9 cellular contexts compared by ENCODE assay signal in the genomic region with DNA sequence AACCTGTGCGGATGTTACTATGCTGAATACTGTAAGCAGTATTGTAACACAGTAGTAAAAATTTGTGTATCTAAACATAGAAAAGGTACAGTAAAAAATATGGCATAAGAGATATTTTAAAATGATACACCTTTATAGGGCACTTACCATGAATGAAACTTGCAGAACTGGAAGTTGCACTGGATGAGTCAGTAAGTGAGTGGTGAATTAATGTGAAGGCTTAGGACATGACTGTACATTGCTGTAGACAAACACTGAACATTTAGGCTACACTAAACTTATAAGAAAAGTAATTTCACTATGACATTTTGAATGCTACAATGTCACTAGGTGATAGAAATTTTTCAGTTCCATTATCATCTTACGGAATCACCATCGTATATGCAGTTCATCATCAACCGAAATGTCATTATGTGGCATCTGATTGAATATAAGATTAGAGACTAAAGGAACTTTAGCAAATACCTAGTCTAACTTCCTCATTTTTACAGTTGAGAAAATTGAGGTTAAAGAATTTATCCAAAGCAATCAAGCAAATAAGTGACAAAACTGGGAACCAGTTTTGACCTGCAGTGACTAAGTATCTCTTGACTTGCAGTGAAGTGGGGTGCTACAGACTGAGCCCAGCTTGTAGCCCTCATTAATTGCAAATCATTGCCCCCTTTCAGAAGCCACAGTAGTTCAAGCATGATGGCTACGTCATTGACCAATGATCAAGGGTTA. TPM values are rescaled to one million over a fixed set of nuclear protein-coding genes. Genes with fewer than 3 reads are reported as not detected.
DNase-seq lines count a peak whose midpoint lies in the region; ATAC-seq, FAIRE-seq and TF ChIP-seq lines count a peak whose summit lies in the region.
"Had no signal": no experiment of that assay in that cellular context is flagged by ENCODE, and none has a peak within 500 bp of the region (broad histone marks: within the 10 kb centered on the region; RNA-seq: fewer than 3 reads in every experiment).

No MANE protein-coding gene starts in this region.

- dilution Hi-C loops in endothelial cell of umbilical vein (cut with MboI; ENCODE audit: extremely low pct_ligation_motif_present, low sequenced_read_pairs): no loop called here

- no peaks in the 10 kb centered on the region for H3K79me2 ChIP-seq in endothelial cell of umbilical vein (ENCODE audit: control insufficient read depth, insufficient read depth, low read length)

- H3K36me3 Mint-ChIP-seq in MCF 10A (ENCODE audit: insufficient read depth, unreplicated experiment): no peaks in the 10 kb centered on the region
- no peaks in the 10 kb centered on the region for H3K36me3 Mint-ChIP-seq in activated CD4-positive, alpha-beta T cell treated with anti-CD3 and anti-CD28 coated beads, Interleukin-2, amount 10 ng/mL, durations not matched to agents 24 days and 14 days (ENCODE audit: low read depth)

- CTCF ChIA-PET in MCF 10A (lab: Yijun Ruan, JAX): interaction anchor here (0.6 kb wide), 1 partner anchor 996 kb away, joined by 3 read pairs; no protein-coding TSS in a partner anchor
- CTCF ChIA-PET in endothelial cell of umbilical vein (lab: Charles Lee): no interaction called here

- H3K4me3 ChIP-seq in breast epithelium (no peak overlapping the region), endothelial cell of umbilical vein (replicated peaks in 1 of 3; ENCODE audit: insufficient read depth in 1 of 3, low read depth in 1 of 3, low read length in 3 of 3) (no peak overlapping the region), transverse colon (no peak overlapping the region)

- H3K36me3 ChIP-seq in breast epithelium (no peaks in the 10 kb centered on the region), endothelial cell of umbilical vein (ENCODE audit: control insufficient read depth in 2 of 2, extremely low read depth in 1 of 2, insufficient read depth in 2 of 2, low read length in 2 of 2) (no peaks in the 10 kb centered on the region), transverse colon (no peaks in the 10 kb centered on the region)

- no TSS peak for BruUV-seq in MCF 10A (replicated peaks; lab: Mats Ljungman, UMichigan)
- BruUV-seq in endothelial cell of umbilical vein (replicated peaks; lab: Mats Ljungman, UMichigan): no TSS peak

- intact Hi-C loops in MCF 10A (cut with micrococcal nuclease): no loop called here
- intact Hi-C loops in breast epithelium (cut with DNase I; ENCODE audit: low total_unique reads): no loop called here
- intact Hi-C loops in endothelial cell of umbilical vein (cut with micrococcal nuclease): no loop called here
- intact Hi-C loops in transverse colon (cut with DNase I; ENCODE audit: low total_unique reads): no loop called here
- intact Hi-C loops in activated CD4-positive, alpha-beta T cell treated with anti-CD3 and anti-CD28 coated beads, Interleukin-2, amount 10 ng/mL, durations not matched to agents 24 days and 14 days (cut with micrococcal nuclease): no loop called here

- DNase-seq in MCF 10A (ENCODE audit: unreplicated experiment) (peak; percentile 13), breast epithelium (ENCODE audit: low spot score in 2 of 2) (no peak), LHCN-M2 (ENCODE audit: low read depth) (peak; percentile 62), endothelial cell of umbilical vein (ENCODE audit: low read depth, low spot score) (no peak), transverse colon (peak; percentile 12), NCI-H446 treated with DMSO at 0.1 percent for 48 hours (lab: John Stamatoyannopoulos, UW) (no peak)
- no peak for DNase-seq in activated CD4-positive, alpha-beta T cell treated with anti-CD3 and anti-CD28 coated beads, Interleukin-2, amount 10 ng/mL, durations not matched to agents 24 days and 14 days

- H2AFZ ChIP-seq in endothelial cell of umbilical vein (ENCODE audit: low read depth, low read length): no peak overlapping the region

- H3K4me2 ChIP-seq in endothelial cell of umbilical vein (ENCODE audit: insufficient read depth, low read length): peak overlapping the region; percentile 14

- no peaks in the 10 kb centered on the region for H3K27me3 ChIP-seq in breast epithelium
- no peaks in the 10 kb centered on the region for H3K27me3 ChIP-seq in endothelial cell of umbilical vein (ENCODE audit: control insufficient read depth in 2 of 2, insufficient read depth in 2 of 2, low read length in 2 of 2)
- H3K27me3 ChIP-seq in transverse colon: no peaks in the 10 kb centered on the region

- no peak for TF ChIP-seq EP300 in transverse colon (IDR thresholded peaks at IDR 0.05; ENCODE audit: low read depth)

- POLR2A ChIA-PET in MCF 10A (lab: Yijun Ruan, JAX) (interaction anchor here (0.6 kb wide), 1 partner anchor 1632 kb away, joined by 3 read pairs; no protein-coding TSS in a partner anchor), endothelial cell of umbilical vein (lab: Charles Lee) (no interaction called here)

- H3K9ac ChIP-seq in endothelial cell of umbilical vein (replicated peaks; ENCODE audit: extremely low read depth, insufficient read depth, low read length): no peak overlapping the region

- no peaks in the 10 kb centered on the region for H3K9me3 Mint-ChIP-seq in MCF 10A (ENCODE audit: unreplicated experiment)
- no peaks in the 10 kb centered on the region for H3K9me3 Mint-ChIP-seq in activated CD4-positive, alpha-beta T cell treated with anti-CD3 and anti-CD28 coated beads, Interleukin-2, amount 10 ng/mL, durations not matched to agents 24 days and 14 days

- H3K4me3 Mint-ChIP-seq in MCF 10A (ENCODE audit: unreplicated experiment): no peak overlapping the region
- H3K4me3 Mint-ChIP-seq in activated CD4-positive, alpha-beta T cell treated with anti-CD3 and anti-CD28 coated beads, Interleukin-2, amount 10 ng/mL, durations not matched to agents 24 days and 14 days: no peak overlapping the region

- ATAC-seq in GM21723 (IDR thresholded peaks at IDR 0.05; ENCODE audit: unreplicated experiment): no peak

- no peaks in the 10 kb centered on the region for H3K27me3 Mint-ChIP-seq in MCF 10A (ENCODE audit: insufficient read depth, unreplicated experiment)
- peaks cover 27% of the 10 kb centered on the region for H3K27me3 Mint-ChIP-seq in activated CD4-positive, alpha-beta T cell treated with anti-CD3 and anti-CD28 coated beads, Interleukin-2, amount 10 ng/mL, durations not matched to agents 24 days and 14 days

- no peaks in the 10 kb centered on the region for H3K9me1 ChIP-seq in endothelial cell of umbilical vein (replicated peaks; ENCODE audit: control insufficient read depth, extremely low read depth, insufficient read depth, low read length)

- no peak for TF ChIP-seq POLR2A in breast epithelium (IDR thresholded peaks at IDR 0.05)
- TF ChIP-seq POLR2A in endothelial cell of umbilical vein (IDR thresholded peaks at IDR 0.05; ENCODE audit: low read depth, low read length): no peak
- TF ChIP-seq POLR2A in transverse colon (IDR thresholded peaks at IDR 0.05): no peak

- no peak for TF ChIP-seq CTCF in MCF 10A (IDR thresholded peaks at IDR 0.05; ENCODE audit: unreplicated experiment)
- no peak for TF ChIP-seq CTCF in breast epithelium (IDR thresholded peaks at IDR 0.05)
- no peak for TF ChIP-seq CTCF in endothelial cell of umbilical vein (IDR thresholded peaks at IDR 0.05; ENCODE audit: extremely low read depth in 1 of 2, insufficient read depth in 1 of 2, low read depth in 1 of 2, low read length in 2 of 2)
- no peak for TF ChIP-seq CTCF in transverse colon (IDR thresholded peaks at IDR 0.05)

- in situ Hi-C loops in transverse colon (cut with MboI; ENCODE audit: low pct_ligation_motif_present in 1 of 4, low pct_unique_long_range_greater_than_20kb in 1 of 4, low sequenced_read_pairs in 3 of 4): loop anchor here in 1 of 4 donors (25.0 kb wide), 1 partner anchor 556 kb away; no protein-coding TSS in a partner anchor

- FAIRE-seq in endothelial cell of umbilical vein (lab: Jason Lieb, UNC): no peak

- no peaks in the 10 kb centered on the region for H4K20me1 ChIP-seq in endothelial cell of umbilical vein (replicated peaks; ENCODE audit: control insufficient read depth, extremely low read depth, insufficient read depth, low read length)

- no peak overlapping the region for H3K27ac Mint-ChIP-seq in MCF 10A (ENCODE audit: low read depth, unreplicated experiment)
- no peak overlapping the region for H3K27ac Mint-ChIP-seq in activated CD4-positive, alpha-beta T cell treated with anti-CD3 and anti-CD28 coated beads, Interleukin-2, amount 10 ng/mL, durations not matched to agents 24 days and 14 days

- H3K4me1 Mint-ChIP-seq in MCF 10A (ENCODE audit: insufficient read depth, unreplicated experiment): no peaks in the 10 kb centered on the region
- peaks cover 7% of the 10 kb centered on the region for H3K4me1 Mint-ChIP-seq in activated CD4-positive, alpha-beta T cell treated with anti-CD3 and anti-CD28 coated beads, Interleukin-2, amount 10 ng/mL, durations not matched to agents 24 days and 14 days

- 60 to 70% methylated on average over 5 of the region's 5 CpGs for WGBS in transverse colon (ENCODE audit: low coverage in 1 of 2), 2 donors

- H3K27ac ChIP-seq in breast epithelium (no peak overlapping the region), endothelial cell of umbilical vein (ENCODE audit: insufficient read depth, low read depth, low read length) (no peak overlapping the region), transverse colon (peak overlapping the region; percentile 48 to 73 (median 58))

- H3K9me3 ChIP-seq in breast epithelium: no peaks in the 10 kb centered on the region
- H3K9me3 ChIP-seq in endothelial cell of umbilical vein (replicated peaks; ENCODE audit: control insufficient read depth, insufficient read depth, low read length): no peaks in the 10 kb centered on the region
- H3K9me3 ChIP-seq in transverse colon: no peaks in the 10 kb centered on the region

- H3K4me1 ChIP-seq in breast epithelium (no peaks in the 10 kb centered on the region), endothelial cell of umbilical vein (ENCODE audit: control insufficient read depth, extremely low read depth, insufficient read depth, low read length) (peaks cover 26% of the 10 kb centered on the region), transverse colon (peaks cover 0 to 31% (median 8%) of the 10 kb centered on the region in 4 donors)

TF ChIP-seq in endothelial cell of umbilical vein, 7 proteins besides CTCF, POLR2A, EP300 and RAD21 (continues in another document):
- TF ChIP-seq FOS (IDR thresholded peaks at IDR 0.05; ENCODE audit: borderline replicate concordance, insufficient read depth, low read length): peak; percentile 78

RNA-seq across cellular contexts. Expression of gene EGF, which starts 55.3 kb away (rescaled TPM):
- total RNA-seq in MCF 10A (2022) (0.12 TPM in 1 of 2 replicates, not detected in the other), breast epithelium (10 to 100 TPM in 2 of 3 donors, not detected in 1; 12.5 to 15.5 TPM), LHCN-M2 (2014; rRNA removed) (0.86 and 2.6 TPM in 2 replicates), endothelial cell of umbilical vein (not detected in 2 replicates), transverse colon (1 to 10 TPM in 2 of 4 donors, under 1 TPM in 2; 0.79 to 3.1 (median 1.1) TPM)
- 0.97 TPM for polyA plus RNA-seq in LHCN-M2 (2012)
- polyA plus RNA-seq in endothelial cell of umbilical vein: not detected in 2 replicates
- polyA plus RNA-seq in endothelial cell of umbilical vein (2011; cell fraction: cytosol; rRNA removed): 0.16 TPM in 1 of 2 replicates, not detected in the other
- 0.03 and 0.04 TPM in 2 replicates for polyA plus RNA-seq in endothelial cell of umbilical vein (2011; cell fraction: nucleus; rRNA removed)
- polyA plus RNA-seq in endothelial cell of umbilical vein (2012): not detected in 2 replicates
- polyA minus RNA-seq in endothelial cell of umbilical vein: not detected in 2 replicates
- polyA minus RNA-seq in endothelial cell of umbilical vein (2011; cell fraction: cytosol; rRNA and poly(A)+ RNA removed): not detected
- polyA minus RNA-seq in endothelial cell of umbilical vein (2011; cell fraction: nucleus; rRNA and poly(A)+ RNA removed): not detected in 2 replicates
- total RNA-seq in activated CD4-positive, alpha-beta T cell treated with anti-CD3 and anti-CD28 coated beads, Interleukin-2, amount 10 ng/mL, durations not matched to agents 24 days and 14 days: not detected in 2 replicates
- total RNA-seq: T-helper 2 cell treated with Interferon-gamma antibody and Interleukin-4, amounts not matched to agents 100 ng/mL and 5 ng/mL, for 36 hours had no signal

Comparison
In these comparisons a context has a peak if more than half of its experiments do, and no peak if none do; other contexts are left out.
1. DNase-seq: peak in MCF 10A (single experiment), LHCN-M2 (single experiment) and transverse colon (single experiment); none in breast epithelium (0 of 2), endothelial cell of umbilical vein (single experiment), NCI-H446 treated with DMSO at 0.1 percent for 48 hours (single experiment) and activated CD4-positive, alpha-beta T cell treated with anti-CD3 and anti-CD28 coated beads, Interleukin-2, amount 10 ng/mL, durations not matched to agents 24 days and 14 days (single experiment).
2. H3K27ac ChIP-seq: peak in transverse colon (4 of 4); none in breast epithelium (0 of 2) and endothelial cell of umbilical vein (single experiment).